ENCODE assay signal across 7 cellular contexts in genomic region chr1:229661022-229661877, GRCh38. TPM values are rescaled to one million over a fixed set of nuclear protein-coding genes. Genes with fewer than 3 reads are reported as not detected.
DNase-seq lines count a peak whose midpoint lies in the region; ATAC-seq, FAIRE-seq and TF ChIP-seq lines count a peak whose summit lies in the region.

No MANE protein-coding gene starts in this region.

- H3K27me3 Mint-ChIP-seq in central memory CD8-positive, alpha-beta T cell = no peaks in the 10 kb centered on the region

- H3K9me3 Mint-ChIP-seq in central memory CD8-positive, alpha-beta T cell = no peaks in the 10 kb centered on the region

- peaks cover 6% of the 10 kb centered on the region for H3K4me1 Mint-ChIP-seq in central memory CD8-positive, alpha-beta T cell

- peak; percentile 56 for ATAC-seq in HG02938 (IDR thresholded peaks at IDR 0.05; ENCODE audit: unreplicated experiment)
- ATAC-seq in central memory CD8-positive, alpha-beta T cell (replicated peaks; ENCODE audit: extremely low read depth, poor library complexity, severe bottlenecking) = no peak

- DNase-seq in GM12892 (ENCODE audit: insufficient read length) (peak; percentile 57), NCI-H2196 (lab: John Stamatoyannopoulos, UW; ENCODE audit: unreplicated experiment) (peak; percentile 83), left kidney (ENCODE audit: low read depth, low spot score) (peak; percentile 87)
- DNase-seq in activated CD4-positive, alpha-beta T cell treated with anti-CD3 and anti-CD28 coated beads for 1 hour = peak; percentile 60
- DNase-seq in central memory CD8-positive, alpha-beta T cell (ENCODE audit: low spot score in 2 of 2) = peak; percentile 29 to 61
- peak; percentile 59 to 64 for DNase-seq in stimulated activated CD4-positive, alpha-beta T cell treated with anti-CD3 and anti-CD28 coated beads, Interleukin-4, amount 100 ng/mL, for 48 hours (ENCODE audit: low read depth in 2 of 2)

- H3K36me3 Mint-ChIP-seq in central memory CD8-positive, alpha-beta T cell (ENCODE audit: insufficient read depth) = peaks cover 20% of the 10 kb centered on the region

- TF ChIP-seq POLR2A in GM12892 (IDR thresholded peaks at IDR 0.05; ENCODE audit: low read depth, low read length) = no peak

- no peak overlapping the region for H3K27ac Mint-ChIP-seq in central memory CD8-positive, alpha-beta T cell (ENCODE audit: low read depth)

- H3K4me3 Mint-ChIP-seq in central memory CD8-positive, alpha-beta T cell = no peak overlapping the region

- peak; percentile 81 for FAIRE-seq in GM12892 (lab: Jason Lieb, UNC)

RNA-seq across cellular contexts. Expression of gene URB2, which starts 35.2 kb away (rescaled TPM):
- polyA plus RNA-seq in GM12892 (2012; ENCODE audit: missing spikeins) = 6.7 TPM

RNA-seq across cellular contexts. Expression of gene TAF5L, which starts 35.3 kb away (rescaled TPM):
- 16.7 TPM for polyA plus RNA-seq in GM12892 (2012; ENCODE audit: missing spikeins)
